ENCODE assay signal across 25 cellular contexts in the genomic region with DNA sequence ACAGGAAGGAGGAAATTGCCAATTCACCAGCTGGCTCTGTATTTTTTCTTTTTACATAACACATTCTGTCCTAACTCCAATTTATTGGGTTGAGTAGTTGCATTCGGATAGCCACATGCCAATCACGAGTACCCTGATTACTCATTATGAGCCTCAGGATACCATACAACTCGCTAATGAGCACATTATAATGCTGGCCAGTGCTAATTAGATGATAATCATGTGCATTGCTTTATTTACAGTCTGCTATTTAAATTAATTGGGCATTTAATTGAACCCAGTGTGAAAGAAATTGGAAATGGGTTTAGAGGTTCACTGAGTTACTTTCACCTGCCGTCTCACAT. TPM values are rescaled to one million over a fixed set of nuclear protein-coding genes. Genes with fewer than 3 reads are reported as not detected.
"Had no signal": no experiment of that assay in that cellular context is flagged by ENCODE, and none has a peak within 500 bp of the region (broad histone marks: within the 10 kb centered on the region; RNA-seq: fewer than 3 reads in every experiment).

No MANE protein-coding gene starts in this region.

- H3K4me1 ChIP-seq: adrenal gland, breast epithelium had no signal

- H3K4me3 ChIP-seq: adrenal gland, breast epithelium, PC-9 had no signal

- ATAC-seq: activated CD8-positive, alpha-beta memory T cell treated with anti-CD3 and anti-CD28 coated beads, Interleukin-2, amount 10 ng/mL, durations not matched to agents 7 days and 5 days; T-helper 17 cell had no signal

- DNase-seq: activated B cell treated with CpG ODN at 0.5 μM for 24 hours; activated CD4-positive, alpha-beta T cell treated with anti-CD3 and anti-CD28 coated beads for 1 hour; activated CD4-positive, alpha-beta T cell treated with anti-CD3 and anti-CD28 coated beads, Interleukin-2, amount 10 ng/mL, durations not matched to agents 24 days and 14 days; activated CD4-positive, alpha-beta T cell treated with anti-CD3 and anti-CD28 coated beads, Interleukin-2, amount 50 U/mL, for 48 hours; activated CD8-positive, alpha-beta memory T cell treated with anti-CD3 and anti-CD28 coated beads, Interleukin-2, amount 10 ng/mL, durations not matched to agents 7 days and 5 days; activated gamma-delta T cell treated with Interleukin-2 at 50 U/mL for 16 hours; activated naive CD4-positive, alpha-beta T cell treated with anti-CD3 and anti-CD28 coated beads, Interleukin-2, amount 10 ng/mL, durations not matched to agents 7 days and 5 days; activated naive CD8-positive, alpha-beta T cell treated with anti-CD3 and anti-CD28 coated beads, Interleukin-2, amount 10 ng/mL, durations not matched to agents 7 days and 5 days; adrenal gland; anterior cingulate cortex; caudate nucleus; NCI-H146; NCI-H187 treated with DMSO at 0.1 percent for 48 hours; NCI-H226; NCI-H526; NCI-H82; PC-9; SHP77 treated with DMSO at 0.1 percent for 48 hours; T-helper 17 cell; T1000 had no signal

- H3K27ac Mint-ChIP-seq: activated B cell treated with CpG ODN at 0.5 μM for 24 hours; activated CD4-positive, alpha-beta T cell treated with anti-CD3 and anti-CD28 coated beads, Interleukin-2, amount 10 ng/mL, durations not matched to agents 24 days and 14 days; activated CD8-positive, alpha-beta memory T cell treated with anti-CD3 and anti-CD28 coated beads, Interleukin-2, amount 10 ng/mL, durations not matched to agents 7 days and 5 days; activated naive CD4-positive, alpha-beta T cell treated with anti-CD3 and anti-CD28 coated beads, Interleukin-2, amount 10 ng/mL, durations not matched to agents 7 days and 5 days; activated naive CD8-positive, alpha-beta T cell treated with anti-CD3 and anti-CD28 coated beads, Interleukin-2, amount 10 ng/mL, durations not matched to agents 7 days and 5 days; activated T-helper 2 cell treated with anti-CD3 and anti-CD28 coated beads, Interferon-gamma antibody, Interleukin-2, Interleukin-4, amounts not matched to agents 10 μg/mL and 5 μg/mL and 100 μg/mL, durations not matched to agents 14 hours and 24 hours and 36 hours; T-helper 17 cell had no signal

- H3K9me3 ChIP-seq: adrenal gland, breast epithelium had no signal

- H3K36me3 ChIP-seq: adrenal gland, breast epithelium had no signal

- H3K27ac ChIP-seq: adrenal gland, breast epithelium, PC-9 had no signal

- H3K27me3 ChIP-seq: adrenal gland, breast epithelium had no signal

- H3K4me3 Mint-ChIP-seq: activated B cell treated with CpG ODN at 0.5 μM for 24 hours; activated CD4-positive, alpha-beta T cell treated with anti-CD3 and anti-CD28 coated beads, Interleukin-2, amount 10 ng/mL, durations not matched to agents 24 days and 14 days; activated CD8-positive, alpha-beta memory T cell treated with anti-CD3 and anti-CD28 coated beads, Interleukin-2, amount 10 ng/mL, durations not matched to agents 7 days and 5 days; activated naive CD4-positive, alpha-beta T cell treated with anti-CD3 and anti-CD28 coated beads, Interleukin-2, amount 10 ng/mL, durations not matched to agents 7 days and 5 days; activated naive CD8-positive, alpha-beta T cell treated with anti-CD3 and anti-CD28 coated beads, Interleukin-2, amount 10 ng/mL, durations not matched to agents 7 days and 5 days; T-helper 17 cell had no signal

RNA-seq across cellular contexts. Expression of gene G6PC2, which starts 15.2 kb away (rescaled TPM):
- total RNA-seq: activated B cell treated with CpG ODN at 0.5 μM for 24 hours; activated CD4-positive, alpha-beta T cell treated with anti-CD3 and anti-CD28 coated beads, Interleukin-2, amount 10 ng/mL, durations not matched to agents 24 days and 14 days; activated CD8-positive, alpha-beta memory T cell treated with anti-CD3 and anti-CD28 coated beads, Interleukin-2, amount 10 ng/mL, durations not matched to agents 7 days and 5 days; activated naive CD8-positive, alpha-beta T cell treated with anti-CD3 and anti-CD28 coated beads, Interleukin-2, amount 10 ng/mL, durations not matched to agents 7 days and 5 days; activated T-helper 2 cell treated with anti-CD3 and anti-CD28 coated beads, Interferon-gamma antibody, Interleukin-2, Interleukin-4, amounts not matched to agents 10 μg/mL and 5 μg/mL and 100 μg/mL, durations not matched to agents 14 hours and 24 hours and 36 hours; adrenal gland; breast epithelium; chondrocyte; NCI-H460; PC-9; SK-MEL-5; T-helper 17 cell had no signal
